In genomic region chr9:80326105-80326504, GRCh38 we compare ENCODE assay signal across 24 cellular contexts.
"Had no signal": no experiment of that assay in that cellular context is flagged by ENCODE, and none has a peak within 500 bp of the region (broad histone marks: within the 10 kb centered on the region; RNA-seq: fewer than 3 reads in every experiment).

No MANE protein-coding gene starts in this region.

- H3K36me3 ChIP-seq: adrenal gland, brain microvascular endothelial cell, gastrocnemius medialis, lower lobe of right lung, ovary, prostate gland, sigmoid colon, tibial nerve had no signal

- H3K27me3 Mint-ChIP-seq: activated CD4-positive, alpha-beta T cell treated with anti-CD3 and anti-CD28 coated beads for 36 hours; activated naive CD8-positive, alpha-beta T cell treated with anti-CD3 and anti-CD28 coated beads for 36 hours; dendritic cell treated with granulocyte-macrophage colony-stimulating factor and Interleukin-4, amounts not matched to agents 40 ng/mL and 50 ng/mL, for 4 days had no signal

- H3K36me3 Mint-ChIP-seq: activated naive CD8-positive, alpha-beta T cell treated with anti-CD3 and anti-CD28 coated beads for 36 hours had no signal

- H3K4me2 ChIP-seq: smooth muscle cell had no signal

- H3K27me3 ChIP-seq: adrenal gland, brain microvascular endothelial cell, gastrocnemius medialis, ovary, sigmoid colon, tibial nerve had no signal

- H3K9me3 Mint-ChIP-seq: endodermal cell had no signal

- H3K4me1 ChIP-seq: adrenal gland, prostate gland had no signal

- ATAC-seq: activated CD4-positive, alpha-beta T cell treated with anti-CD3 and anti-CD28 coated beads for 36 hours; esophagus mucosa; gastrocnemius medialis; lower lobe of right lung had no signal

- H3K4me3 ChIP-seq: adrenal gland, gastrocnemius medialis, lower lobe of right lung, ovary, prostate gland, sigmoid colon, smooth muscle cell, tibial nerve had no signal

- H3K27ac ChIP-seq: adrenal gland, brain microvascular endothelial cell, gastrocnemius medialis, lower lobe of right lung, ovary, prostate gland, sigmoid colon, tibial nerve had no signal

- H3K9me3 ChIP-seq: adrenal gland, gastrocnemius medialis, lower lobe of right lung, ovary, prostate gland, sigmoid colon had no signal

- DNase-seq: activated CD4-positive, alpha-beta T cell treated with anti-CD3 and anti-CD28 coated beads for 36 hours; activated CD4-positive, alpha-beta T cell treated with anti-CD3 and anti-CD28 coated beads, Interleukin-2, amount 50 U/mL, for 4 hours; activated CD4-positive, CD25-positive, alpha-beta regulatory T cell; activated effector memory CD4-positive, alpha-beta T cell treated with Interleukin-2 at 50 U/mL for 16 hours; activated naive CD4-positive, alpha-beta T cell treated with Interleukin-2 at 50 U/mL for 16 hours; activated naive CD8-positive, alpha-beta T cell treated with anti-CD3 and anti-CD28 coated beads for 36 hours; adrenal gland; aorta; brain microvascular endothelial cell; endodermal cell; gastrocnemius medialis; glutamatergic neuron; lower lobe of right lung; mesendoderm; nephron progenitor cell; ovary; sigmoid colon; stimulated activated CD4-positive, alpha-beta T cell treated with anti-CD3 and anti-CD28 coated beads, Interleukin-2, amount 100 ng/mL, for 24 hours; stimulated activated naive CD4-positive, alpha-beta T cell had no signal

- H3K4me1 Mint-ChIP-seq: activated CD4-positive, alpha-beta T cell treated with anti-CD3 and anti-CD28 coated beads for 36 hours; activated naive CD8-positive, alpha-beta T cell treated with anti-CD3 and anti-CD28 coated beads for 36 hours; endodermal cell; nephron progenitor cell had no signal

- H3K4me3 Mint-ChIP-seq: activated CD4-positive, alpha-beta T cell treated with anti-CD3 and anti-CD28 coated beads for 36 hours; activated naive CD8-positive, alpha-beta T cell treated with anti-CD3 and anti-CD28 coated beads for 36 hours; dendritic cell treated with granulocyte-macrophage colony-stimulating factor and Interleukin-4, amounts not matched to agents 40 ng/mL and 50 ng/mL, for 4 days; endodermal cell; nephron progenitor cell had no signal

- H3K27ac Mint-ChIP-seq: activated CD4-positive, alpha-beta T cell treated with anti-CD3 and anti-CD28 coated beads for 36 hours; activated naive CD8-positive, alpha-beta T cell treated with anti-CD3 and anti-CD28 coated beads for 36 hours; dendritic cell treated with granulocyte-macrophage colony-stimulating factor and Interleukin-4, amounts not matched to agents 40 ng/mL and 50 ng/mL, for 4 days; endodermal cell; nephron progenitor cell had no signal
